8 cellular contexts compared by ENCODE assay signal in genomic region chr1:32650752-32651460, GRCh38. TPM values are rescaled to one million over a fixed set of nuclear protein-coding genes. Genes with fewer than 3 reads are reported as not detected.
DNase-seq lines count a peak whose midpoint lies in the region; ATAC-seq lines count a peak whose summit lies in the region.

Gene RBBP4, plus strand, starts transcription at chr1:32651208. Its CDS starts 99 bp downstream, at chr1:32651307.

- H3K27ac Mint-ChIP-seq in IgD-negative memory B cell: peak within 1 kb of the TSS; percentile 97 to 100 (median 98)

- peaks cover 5% of the 10 kb centered on the region for H3K36me3 Mint-ChIP-seq in IgD-negative memory B cell

- no peaks in the 10 kb centered on the region for H3K9me3 Mint-ChIP-seq in IgD-negative memory B cell

- H3K27me3 Mint-ChIP-seq in IgD-negative memory B cell: no peaks in the 10 kb centered on the region

- peak within 1 kb of the TSS; percentile 98 for H3K27ac ChIP-seq in epithelial cell of prostate

- H3K4me1 Mint-ChIP-seq in IgD-negative memory B cell: peaks cover 24 to 41% (median 27%) of the 10 kb centered on the region in 3 donors

- peak within 1 kb of the TSS; percentile 91 to 98 (median 96) for H3K4me3 Mint-ChIP-seq in IgD-negative memory B cell

- peak; percentile 82 for ATAC-seq in GM21529 (IDR thresholded peaks at IDR 0.05; ENCODE audit: unreplicated experiment)

- peak; percentile 94 for DNase-seq in DMS 273 treated with DMSO at 0.1 percent for 48 hours (lab: John Stamatoyannopoulos, UW)
- DNase-seq in OCI-M2 (lab: John Stamatoyannopoulos, UW; ENCODE audit: unreplicated experiment): peak; percentile 58
- DNase-seq in activated T-cell treated with anti-CD3 and anti-CD28 coated beads for 4 hours: peak; percentile 97
- DNase-seq in epithelial cell of prostate (ENCODE audit: low read depth, low spot score): peak; percentile 83
- DNase-seq in mucosa of gallbladder (ENCODE audit: low spot score): peak; percentile 98
- peak; percentile 94 to 98 for DNase-seq in stimulated activated CD8-positive, alpha-beta memory T cell treated with anti-CD3 and anti-CD28 coated beads, Interleukin-4, amount 100 ng/mL, for 4 hours (ENCODE audit: low read depth in 2 of 2, low spot score in 1 of 2)

RNA-seq across cellular contexts. Expression of gene RBBP4, which starts in this region (rescaled TPM):
- polyA plus RNA-seq in IgD-negative memory B cell: 227 TPM
- total RNA-seq in mucosa of gallbladder: 174 TPM

Comparison
In these comparisons a context has a peak if more than half of its experiments do, and no peak if none do; other contexts are left out.
1. Peak in every context shown above with its lines: DNase-seq, ATAC-seq and H3K27ac ChIP-seq.